2 cellular contexts compared by ENCODE assay signal in the genomic region with DNA sequence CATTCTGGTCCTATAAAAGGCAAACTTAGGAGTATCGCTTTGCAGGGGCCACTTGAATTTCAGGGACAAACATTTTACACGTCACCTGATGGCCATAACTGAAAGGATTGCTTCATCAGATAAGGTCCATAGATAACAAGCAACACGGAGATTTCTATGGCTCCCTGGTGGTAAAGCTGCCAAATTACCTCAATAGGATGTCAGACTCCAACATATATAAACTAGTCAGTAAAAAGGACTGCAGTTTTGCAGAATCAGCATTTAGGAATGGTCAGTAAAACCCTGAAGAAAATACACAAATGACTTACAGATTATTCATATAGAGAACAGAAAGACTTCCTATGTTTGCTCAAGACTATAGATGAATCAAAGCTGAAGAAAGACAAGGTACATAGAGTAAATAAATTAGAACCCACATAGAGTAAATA.
TF ChIP-seq lines count a peak whose summit lies in the region.

No MANE protein-coding gene starts in this region.

TF ChIP-seq in HepG2, 621 proteins besides CTCF, POLR2A, EP300 and RAD21:
- no peak for TF ChIP-seq MAF1 (CRISPR knock-in tag; IDR thresholded peaks at IDR 0.05; ENCODE audit: borderline replicate concordance)
- no peak for TF ChIP-seq MEIS1 (CRISPR knock-in tag; IDR thresholded peaks at IDR 0.05; ENCODE audit: borderline replicate concordance)
- TF ChIP-seq ZNF124 (CRISPR knock-in tag; IDR thresholded peaks at IDR 0.05), result no peak
- TF ChIP-seq MAFF (IDR thresholded peaks at IDR 0.05; ENCODE audit: low read depth, low read length), result peak; percentile 89
- no peak for TF ChIP-seq ZIK1 (CRISPR knock-in tag; IDR thresholded peaks at IDR 0.05; ENCODE audit: borderline replicate concordance, low read depth)
- no peak for TF ChIP-seq AHR (CRISPR knock-in tag; IDR thresholded peaks at IDR 0.05)
- TF ChIP-seq MAFK (conservative IDR thresholded peaks at IDR 0.05 in 1 of 2, IDR thresholded peaks at IDR 0.05 in 1 of 2; ENCODE audit: low read length in 2 of 2), result peak; percentile 88 to 92

TF ChIP-seq in H1, 55 proteins besides CTCF, POLR2A, EP300 and RAD21:
- TF ChIP-seq TEAD4 (IDR thresholded peaks at IDR 0.05; ENCODE audit: low read depth, low read length) (no peak), SIN3A (conservative IDR thresholded peaks at IDR 0.05 in 1 of 2, IDR thresholded peaks at IDR 0.05 in 1 of 2; ENCODE audit: low read depth in 1 of 2, low read length in 2 of 2) (no peak), CEBPB (IDR thresholded peaks at IDR 0.05; ENCODE audit: low read depth, low read length) (0 out of 2 replicates have a peak, but pooled peaks have one; percentile 7), CBX5 (IDR thresholded peaks at IDR 0.05; ENCODE audit: low read depth, low read length) (no peak), FOSL1 (IDR thresholded peaks at IDR 0.05; ENCODE audit: insufficient read depth, low read depth, low read length) (no peak), SP2 (IDR thresholded peaks at IDR 0.05; ENCODE audit: low read length) (no peak), USF2 (IDR thresholded peaks at IDR 0.05; ENCODE audit: low read length) (no peak), JUND (IDR thresholded peaks at IDR 0.05; ENCODE audit: low read length) (no peak), MAFK (IDR thresholded peaks at IDR 0.05; ENCODE audit: low read depth, low read length) (peak; percentile 63; the same call in 1 of the 2 replicates), HDAC2 (IDR thresholded peaks at IDR 0.05; ENCODE audit: borderline replicate concordance in 1 of 2, low read depth in 2 of 2, low read length in 2 of 2) (no peak), SUZ12 (IDR thresholded peaks at IDR 0.05; ENCODE audit: low read length) (no peak), SIRT6 (IDR thresholded peaks at IDR 0.05; ENCODE audit: low read length) (no peak), JUN (IDR thresholded peaks at IDR 0.05; ENCODE audit: low read depth, low read length) (no peak), EGR1 (IDR thresholded peaks at IDR 0.05; ENCODE audit: borderline replicate concordance, low read depth, low read length) (no peak), SP4 (IDR thresholded peaks at IDR 0.05; ENCODE audit: low read length) (no peak)
- TF ChIP-seq, protein P1, sequence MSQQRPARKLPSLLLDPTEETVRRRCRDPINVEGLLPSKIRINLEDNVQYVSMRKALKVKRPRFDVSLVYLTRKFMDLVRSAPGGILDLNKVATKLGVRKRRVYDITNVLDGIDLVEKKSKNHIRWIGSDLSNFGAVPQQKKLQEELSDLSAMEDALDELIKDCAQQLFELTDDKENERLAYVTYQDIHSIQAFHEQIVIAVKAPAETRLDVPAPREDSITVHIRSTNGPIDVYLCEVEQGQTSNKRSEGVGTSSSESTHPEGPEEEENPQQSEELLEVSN (IDR thresholded peaks at IDR 0.05), result no peak
